18 cellular contexts compared by ENCODE assay signal in the genomic region with DNA sequence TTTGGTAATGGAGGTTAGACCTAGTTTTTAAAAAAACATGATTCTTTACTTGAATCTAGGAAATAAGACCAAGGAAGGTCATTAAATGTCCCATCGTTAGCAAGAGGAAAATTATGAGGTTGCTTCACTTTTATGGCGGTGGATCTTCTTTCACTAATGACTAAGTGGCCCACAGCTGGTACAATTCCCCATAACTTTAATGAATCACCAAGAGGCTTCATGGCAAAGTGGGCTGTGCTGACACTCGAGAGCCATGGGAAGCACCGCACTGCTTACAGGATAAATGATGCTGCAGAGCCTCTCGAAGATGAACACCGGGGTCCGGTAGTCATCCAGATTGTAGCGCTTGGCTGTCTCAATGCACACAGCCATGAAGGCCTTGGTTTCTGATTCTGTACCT.
"Had no signal": no experiment of that assay in that cellular context is flagged by ENCODE, and none has a peak within 500 bp of the region (broad histone marks: within the 10 kb centered on the region; RNA-seq: fewer than 3 reads in every experiment).

No MANE protein-coding gene starts in this region.

- H3K27me3 Mint-ChIP-seq: activated naive CD8-positive, alpha-beta T cell treated with anti-CD3 and anti-CD28 coated beads, Interleukin-2, amount 50 U/mL, for 24 hours; dendritic cell treated with granulocyte-macrophage colony-stimulating factor and Interleukin-4, amounts not matched to agents 40 ng/mL and 50 ng/mL, for 4 days; effector memory CD8-positive, alpha-beta T cell; progenitor cell of endocrine pancreas had no signal

- H3K4me3 Mint-ChIP-seq: activated naive CD4-positive, alpha-beta T cell treated with anti-CD3 and anti-CD28 coated beads for 36 hours; activated naive CD8-positive, alpha-beta T cell treated with anti-CD3 and anti-CD28 coated beads, Interleukin-2, amount 50 U/mL, for 24 hours; dendritic cell treated with granulocyte-macrophage colony-stimulating factor and Interleukin-4, amounts not matched to agents 40 ng/mL and 50 ng/mL, for 4 days; effector memory CD8-positive, alpha-beta T cell; nephron progenitor cell; stimulated activated effector memory CD8-positive, alpha-beta T cell treated with anti-CD3 and anti-CD28 coated beads, Interleukin-12 subunit alpha, Interleukin-12 subunit beta, amount 100 ng/mL, for 72 hours; T-helper 2 cell treated with Interferon-gamma antibody and Interleukin-4, amounts not matched to agents 5 μg/mL and 100 μg/mL, for 36 hours had no signal

- H3K4me1 ChIP-seq: thyroid gland had no signal

- H3K27ac ChIP-seq: epithelial cell of prostate, thyroid gland had no signal

- H3K9me3 ChIP-seq: thyroid gland had no signal

- H3K4me3 ChIP-seq: thyroid gland had no signal

- H3K4me1 Mint-ChIP-seq: activated naive CD8-positive, alpha-beta T cell treated with anti-CD3 and anti-CD28 coated beads, Interleukin-2, amount 50 U/mL, for 24 hours; nephron progenitor cell; stimulated activated effector memory CD8-positive, alpha-beta T cell treated with anti-CD3 and anti-CD28 coated beads, Interleukin-12 subunit alpha, Interleukin-12 subunit beta, amount 100 ng/mL, for 72 hours had no signal

- H3K27ac Mint-ChIP-seq: activated naive CD4-positive, alpha-beta T cell treated with anti-CD3 and anti-CD28 coated beads for 36 hours; activated naive CD8-positive, alpha-beta T cell treated with anti-CD3 and anti-CD28 coated beads, Interleukin-2, amount 50 U/mL, for 24 hours; activated T-helper 2 cell treated with anti-CD3 and anti-CD28 coated beads, Interferon-gamma antibody, Interleukin-2, Interleukin-4, amounts not matched to agents 10 μg/mL and 5 μg/mL and 100 μg/mL, durations not matched to agents 14 hours and 24 hours and 36 hours; dendritic cell treated with granulocyte-macrophage colony-stimulating factor and Interleukin-4, amounts not matched to agents 40 ng/mL and 50 ng/mL, for 4 days; effector memory CD8-positive, alpha-beta T cell had no signal

- H3K27me3 ChIP-seq: thyroid gland had no signal

- H3K9me3 Mint-ChIP-seq: activated naive CD4-positive, alpha-beta T cell treated with anti-CD3 and anti-CD28 coated beads for 36 hours; activated naive CD8-positive, alpha-beta T cell treated with anti-CD3 and anti-CD28 coated beads, Interleukin-2, amount 50 U/mL, for 24 hours; activated T-helper 2 cell treated with anti-CD3 and anti-CD28 coated beads, Interferon-gamma antibody, Interleukin-2, Interleukin-4, amounts not matched to agents 10 μg/mL and 5 μg/mL and 100 μg/mL, durations not matched to agents 14 hours and 24 hours and 36 hours; dendritic cell treated with granulocyte-macrophage colony-stimulating factor and Interleukin-4, amounts not matched to agents 40 ng/mL and 50 ng/mL, for 4 days; effector memory CD8-positive, alpha-beta T cell; nephron progenitor cell; stimulated activated effector memory CD8-positive, alpha-beta T cell treated with anti-CD3 and anti-CD28 coated beads, Interleukin-12 subunit alpha, Interleukin-12 subunit beta, amount 100 ng/mL, for 72 hours; T-helper 2 cell treated with Interferon-gamma antibody and Interleukin-4, amounts not matched to agents 5 μg/mL and 100 μg/mL, for 36 hours had no signal

- DNase-seq: activated CD4-positive, CD25-positive, alpha-beta regulatory T cell treated with anti-CD3 and anti-CD28 coated beads, Interleukin-2, amount 50 U/mL, for 72 hours; activated naive CD4-positive, alpha-beta T cell treated with anti-CD3 and anti-CD28 coated beads for 36 hours; activated naive CD8-positive, alpha-beta T cell treated with anti-CD3 and anti-CD28 coated beads, Interleukin-2, amount 50 U/mL, for 24 hours; effector memory CD8-positive, alpha-beta T cell; hippocampal formation; kidney; left ventricle myocardium superior; mesenchymal stem cell; nephron progenitor cell; occipital lobe; right cardiac atrium; thyroid gland had no signal
